Comparison of ENCODE assay signal across 10 cellular contexts in the genomic region with DNA sequence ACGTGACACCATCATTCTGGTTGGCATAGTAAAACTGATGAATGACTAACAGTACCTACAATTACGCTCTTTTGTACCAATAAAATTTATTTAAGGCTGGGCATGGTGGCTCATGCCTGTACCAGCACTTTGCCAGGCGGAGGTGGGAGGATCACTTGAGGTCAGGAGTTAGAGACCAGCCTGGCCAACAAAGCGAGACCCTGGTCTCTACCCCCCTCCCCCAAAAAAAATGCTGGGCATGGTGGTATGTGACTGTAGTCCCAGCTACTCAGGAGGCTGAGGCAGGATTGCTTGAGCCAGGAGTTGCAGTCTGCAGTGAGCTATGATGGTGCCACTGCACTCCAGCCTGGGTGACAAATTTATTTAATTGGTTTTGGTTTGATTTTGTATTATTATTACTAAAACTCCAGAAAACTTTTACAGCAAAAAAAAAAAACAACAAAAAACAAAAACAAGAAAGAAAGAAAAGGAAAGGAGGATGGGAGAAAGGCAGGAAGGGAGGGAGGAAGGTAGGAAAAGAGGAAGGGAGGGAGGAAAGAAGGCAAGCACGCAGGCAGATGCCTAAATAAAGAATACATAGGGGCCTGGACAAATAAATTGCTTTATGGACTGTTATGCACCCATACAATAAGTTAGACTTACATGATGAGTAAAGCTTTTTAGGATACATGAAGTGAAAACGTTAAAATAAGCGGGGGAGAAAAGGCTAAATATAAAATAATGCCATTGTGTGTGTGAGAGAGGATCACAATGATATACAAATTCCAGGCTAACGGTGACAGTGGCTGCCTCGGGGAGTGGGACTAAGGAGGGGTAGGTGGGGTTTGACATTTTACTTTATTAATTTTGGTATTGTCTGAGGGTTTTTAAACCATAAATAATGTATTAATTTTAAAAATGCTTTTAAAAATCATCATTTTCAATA. TPM values are rescaled to one million over a fixed set of nuclear protein-coding genes. Genes with fewer than 3 reads are reported as not detected.
DNase-seq lines count a peak whose midpoint lies in the region; ATAC-seq, FAIRE-seq and TF ChIP-seq lines count a peak whose summit lies in the region.
"Had no signal": no experiment of that assay in that cellular context is flagged by ENCODE, and none has a peak within 500 bp of the region (broad histone marks: within the 10 kb centered on the region; RNA-seq: fewer than 3 reads in every experiment).

No MANE protein-coding gene starts in this region.

- TF ChIP-seq CTCF in cardiac muscle cell (IDR thresholded peaks at IDR 0.05; ENCODE audit: low read depth, low read length): no peak
- TF ChIP-seq CTCF in ascending aorta (IDR thresholded peaks at IDR 0.05): no peak
- TF ChIP-seq CTCF in lower lobe of right lung (IDR thresholded peaks at IDR 0.05): no peak
- no peak for TF ChIP-seq CTCF in upper lobe of left lung (IDR thresholded peaks at IDR 0.05)
- no peak for TF ChIP-seq CTCF in D721Med (IDR thresholded peaks at IDR 0.05; ENCODE audit: insufficient read depth, missing control alignments)

- no peak for FAIRE-seq in D721Med (lab: Jason Lieb, UNC)
- FAIRE-seq: small intestine had no signal

- peak in 1 of 2 donors; percentile 2 for ATAC-seq in lower lobe of right lung
- no peak for ATAC-seq in upper lobe of left lung (ENCODE audit: low FRiP score in 2 of 2)
- no peak for ATAC-seq in HG02885 (IDR thresholded peaks at IDR 0.05; ENCODE audit: poor library complexity, unreplicated experiment)

- H3K36me3 ChIP-seq in cardiac muscle cell: peaks cover 21% of the 10 kb centered on the region
- peaks cover 14 to 26% of the 10 kb centered on the region in 2 donors for H3K36me3 ChIP-seq in ascending aorta
- H3K36me3 ChIP-seq in lower lobe of right lung: peaks cover 25% of the 10 kb centered on the region
- peaks cover 12 to 24% (median 15%) of the 10 kb centered on the region in 4 donors for H3K36me3 ChIP-seq in upper lobe of left lung

- 52 to 57% methylated on average over 9 of the region's 9 CpGs for WGBS in upper lobe of left lung, 2 donors

- no peak for TF ChIP-seq POLR2A in upper lobe of left lung (IDR thresholded peaks at IDR 0.05)

- H3K4me3 ChIP-seq in cardiac muscle cell: peak overlapping the region; percentile 42
- H3K4me3 ChIP-seq in ascending aorta: peak overlapping the region; percentile 67 to 73
- peak overlapping the region; percentile 82 for H3K4me3 ChIP-seq in lower lobe of right lung
- H3K4me3 ChIP-seq in upper lobe of left lung: peak overlapping the region in 3 of 4 donors; percentile 71 to 89 (median 75)

- no peak for TF ChIP-seq EP300 in upper lobe of left lung (IDR thresholded peaks at IDR 0.05)

- H3K27ac ChIP-seq in cardiac muscle cell (peak overlapping the region; percentile 88), ascending aorta (peak overlapping the region; percentile 75 to 80), lower lobe of right lung (peak overlapping the region; percentile 80), upper lobe of left lung (peak overlapping the region; percentile 49 to 85 (median 78))

- no peaks in the 10 kb centered on the region for H3K9me3 ChIP-seq in cardiac muscle cell (ENCODE audit: low read depth)
- H3K9me3 ChIP-seq in ascending aorta: no peaks in the 10 kb centered on the region
- no peaks in the 10 kb centered on the region for H3K9me3 ChIP-seq in lower lobe of right lung
- H3K9me3 ChIP-seq in upper lobe of left lung: no peaks in the 10 kb centered on the region

- H3K27me3 ChIP-seq in cardiac muscle cell: peaks cover 43% of the 10 kb centered on the region
- no peaks in the 10 kb centered on the region for H3K27me3 ChIP-seq in ascending aorta
- no peaks in the 10 kb centered on the region for H3K27me3 ChIP-seq in lower lobe of right lung (ENCODE audit: low read depth)
- H3K27me3 ChIP-seq in upper lobe of left lung: no peaks in the 10 kb centered on the region

- DNase-seq in cardiac muscle cell (ENCODE audit: low read depth in 1 of 2, low spot score in 1 of 2) (no peak), cardiac septum (ENCODE audit: low spot score) (no peak), ascending aorta (ENCODE audit: low spot score in 2 of 2) (no peak), lower lobe of right lung (no peak), upper lobe of left lung (no peak), D721Med (ENCODE audit: insufficient read length, low spot score) (no peak), foreskin melanocyte (no peak)
- DNase-seq: SIG-M5 had no signal

- intact Hi-C loops in cardiac septum (cut with DNase I): loop anchor here (2.0 to 10.0 kb wide), 2 partner anchors 84 to 130 kb away; partner anchors contain the start of gene ZKSCAN8
- intact Hi-C loops in ascending aorta (cut with DNase I): loop anchor here (1.0 to 10.0 kb wide), 6 partner anchors 28 to 320 kb away; partner anchors contain the start of genes ZKSCAN4, ZKSCAN8, ZSCAN26 and ZSCAN31
- intact Hi-C loops in lower lobe of right lung (cut with DNase I): no loop called here

- H3K4me1 ChIP-seq in cardiac muscle cell (ENCODE audit: low read depth) (peaks cover 7% of the 10 kb centered on the region), ascending aorta (peaks cover 0 to 4% of the 10 kb centered on the region in 2 donors), lower lobe of right lung (peaks cover 15% of the 10 kb centered on the region), upper lobe of left lung (peaks cover 5 to 20% (median 9%) of the 10 kb centered on the region in 4 donors)

RNA-seq across cellular contexts. Expression of gene ZSCAN9, which starts 0.7 kb away (rescaled TPM):
- total RNA-seq in cardiac muscle cell (18.6 and 21.8 TPM in 2 replicates), cardiac septum (8.4 TPM), ascending aorta (3.7 TPM), lower lobe of right lung (11.3 TPM), upper lobe of left lung (10 to 100 TPM in 5 of 6 donors, 1 to 10 TPM in 1; 5.4 to 36.7 (median 12.4) TPM)
- polyA plus RNA-seq in cardiac muscle cell: 14.4 and 15.4 TPM in 2 replicates

RNA-seq across cellular contexts. Expression of gene ZKSCAN4, which starts 27.7 kb away (rescaled TPM):
- total RNA-seq in cardiac muscle cell: 7.9 and 8.4 TPM in 2 replicates
- 6.8 and 7.1 TPM in 2 replicates for polyA plus RNA-seq in cardiac muscle cell
- 2.4 TPM for total RNA-seq in cardiac septum
- 3.1 TPM for total RNA-seq in ascending aorta
- 6.2 TPM for total RNA-seq in lower lobe of right lung
- total RNA-seq in upper lobe of left lung: 1 to 10 TPM; 3.0 to 9.4 (median 4.7) TPM

RNA-seq across cellular contexts. Expression of gene NKAPL, which starts 34.7 kb away (rescaled TPM):
- total RNA-seq in cardiac muscle cell (not detected in 2 replicates), cardiac septum (6.6 TPM), ascending aorta (not detected), lower lobe of right lung (0.30 TPM), upper lobe of left lung (1 to 10 TPM in 2 of 6 donors, under 1 TPM in 4; 0.33 to 1.3 (median 0.70) TPM)
- not detected in 2 replicates for polyA plus RNA-seq in cardiac muscle cell

RNA-seq across cellular contexts. Expression of gene ZSCAN26, which starts 42.5 kb away (rescaled TPM):
- total RNA-seq in cardiac muscle cell (23.7 and 37.9 TPM in 2 replicates), cardiac septum (13.4 TPM), ascending aorta (2.6 TPM), lower lobe of right lung (12.2 TPM), upper lobe of left lung (10 to 100 TPM in 3 of 6 donors, 1 to 10 TPM in 3; 9.1 to 24.1 (median 11.4) TPM)
- polyA plus RNA-seq in cardiac muscle cell: 20.2 and 25.3 TPM in 2 replicates

RNA-seq across cellular contexts. Expression of gene PGBD1, which starts 57.0 kb away (rescaled TPM):
- total RNA-seq in cardiac muscle cell: 7.5 and 8.2 TPM in 2 replicates
- polyA plus RNA-seq in cardiac muscle cell: 6.0 and 8.2 TPM in 2 replicates
- 3.8 TPM for total RNA-seq in cardiac septum
- total RNA-seq in ascending aorta: 3.0 TPM
- 3.5 TPM for total RNA-seq in lower lobe of right lung
- total RNA-seq in upper lobe of left lung: 1 to 10 TPM; 3.1 to 8.3 (median 4.1) TPM
